ENCODE assay signal across 12 cellular contexts in genomic region chr12:6830286-6830892, GRCh38. TPM values are rescaled to one million over a fixed set of nuclear protein-coding genes. Genes with fewer than 3 reads are reported as not detected.
DNase-seq lines count a peak whose midpoint lies in the region; TF ChIP-seq lines count a peak whose summit lies in the region.
"Had no signal": no experiment of that assay in that cellular context is flagged by ENCODE, and none has a peak within 500 bp of the region (broad histone marks: within the 10 kb centered on the region; RNA-seq: fewer than 3 reads in every experiment).

No MANE protein-coding gene starts in this region.

- no peak overlapping the region for H3K27ac ChIP-seq in endodermal cell (ENCODE audit: low read depth, low read length)
- no peak overlapping the region for H3K27ac ChIP-seq in spleen
- H3K27ac ChIP-seq: PC-9, upper lobe of right lung, VCaP had no signal

- H3K36me3 ChIP-seq in endodermal cell (ENCODE audit: control insufficient read depth, insufficient read depth, low read length) (peaks cover 31% of the 10 kb centered on the region), spleen (peaks cover 0 to 3% (median 0%) of the 10 kb centered on the region in 6 donors)
- H3K36me3 ChIP-seq: ovary, upper lobe of right lung had no signal

- peak overlapping the region; percentile 37 for H3K4me3 Mint-ChIP-seq in T-helper 2 cell treated with Interferon-gamma antibody and Interleukin-4, amounts not matched to agents 5 μg/mL and 100 μg/mL, for 36 hours
- peak overlapping the region; percentile 99 for H3K4me3 Mint-ChIP-seq in endodermal cell

- DNase-seq in T-helper 2 cell treated with Interferon-gamma antibody and Interleukin-4, amounts not matched to agents 5 μg/mL and 100 μg/mL, for 36 hours (ENCODE audit: low spot score) = no peak
- DNase-seq in T-helper 2 cell (no peak), endodermal cell (no peak), spleen (peak; percentile 76), superior temporal gyrus (ENCODE audit: extremely low spot score) (no peak), NCI-H1105 (lab: John Stamatoyannopoulos, UW) (no peak)
- DNase-seq: NCI-H2029 treated with DMSO at 0.1 percent for 48 hours, PC-9, upper lobe of right lung had no signal

- H3K9me3 ChIP-seq in endodermal cell (ENCODE audit: control insufficient read depth, low read length) (no peaks in the 10 kb centered on the region), spleen (no peaks in the 10 kb centered on the region)
- H3K9me3 ChIP-seq: A549, ovary, upper lobe of right lung had no signal

- H3K36me3 Mint-ChIP-seq in T-helper 2 cell treated with Interferon-gamma antibody and Interleukin-4, amounts not matched to agents 5 μg/mL and 100 μg/mL, for 36 hours (ENCODE audit: low read depth) = no peaks in the 10 kb centered on the region
- peaks cover 36% of the 10 kb centered on the region for H3K36me3 Mint-ChIP-seq in endodermal cell (ENCODE audit: low read depth)

- no peaks in the 10 kb centered on the region for H3K9me3 Mint-ChIP-seq in T-helper 2 cell treated with Interferon-gamma antibody and Interleukin-4, amounts not matched to agents 5 μg/mL and 100 μg/mL, for 36 hours
- no peaks in the 10 kb centered on the region for H3K9me3 Mint-ChIP-seq in endodermal cell

- no peak overlapping the region for H3K9ac ChIP-seq in endodermal cell (ENCODE audit: extremely low read depth, low read length, poor library complexity, severe bottlenecking)

- 89 to 91% methylated on average over 9 to 11 of the region's 11 CpGs for WGBS in endodermal cell (ENCODE audit: insufficient coverage in 1 of 2, insufficient read length in 1 of 2), 2 experiments
- WGBS in spleen, 5 donors = 59 to 79% (median 73%) methylated on average over 10 to 11 of the region's 11 CpGs

- H3K4me1 Mint-ChIP-seq in T-helper 2 cell treated with Interferon-gamma antibody and Interleukin-4, amounts not matched to agents 5 μg/mL and 100 μg/mL, for 36 hours (ENCODE audit: low read depth) = peaks cover 18% of the 10 kb centered on the region
- H3K4me1 Mint-ChIP-seq in endodermal cell = peaks cover 13% of the 10 kb centered on the region

- TF ChIP-seq CTCF in endodermal cell (conservative IDR thresholded peaks at IDR 0.05) (no peak), spleen (IDR thresholded peaks at IDR 0.05 in 8 of 11, conservative IDR thresholded peaks at IDR 0.05 in 3 of 11) (no peak)

- H3K27me3 ChIP-seq in endodermal cell (ENCODE audit: control insufficient read depth, insufficient read depth, low read length, poor library complexity, severe bottlenecking) = no peaks in the 10 kb centered on the region
- peaks cover 0 to 52% (median 41%) of the 10 kb centered on the region in 7 donors for H3K27me3 ChIP-seq in spleen (replicated peaks in 1 of 7)
- H3K27me3 ChIP-seq: ovary, upper lobe of right lung had no signal

- H3K4me1 ChIP-seq in endodermal cell (ENCODE audit: control insufficient read depth, insufficient read depth, low read length) = peaks cover 2% of the 10 kb centered on the region
- peaks cover 4 to 64% (median 51%) of the 10 kb centered on the region in 6 donors for H3K4me1 ChIP-seq in spleen

- no peak overlapping the region for H3K4me3 ChIP-seq in endodermal cell (ENCODE audit: low read length)
- H3K4me3 ChIP-seq in spleen = no peak overlapping the region
- H3K4me3 ChIP-seq: PC-9 had no signal

- TF ChIP-seq POLR2A in spleen (IDR thresholded peaks at IDR 0.05) = no peak

- H3K27ac Mint-ChIP-seq in T-helper 2 cell treated with Interferon-gamma antibody and Interleukin-4, amounts not matched to agents 5 μg/mL and 100 μg/mL, for 36 hours = no peak overlapping the region
- no peak overlapping the region for H3K27ac Mint-ChIP-seq in endodermal cell

- intact Hi-C loops in spleen (cut with DNase I; ENCODE audit: low total_unique reads) = no loop called here

- H3K27me3 Mint-ChIP-seq in T-helper 2 cell treated with Interferon-gamma antibody and Interleukin-4, amounts not matched to agents 5 μg/mL and 100 μg/mL, for 36 hours (ENCODE audit: low read depth) = peaks cover 33% of the 10 kb centered on the region
- H3K27me3 Mint-ChIP-seq in endodermal cell (ENCODE audit: insufficient read depth) = peaks cover 24% of the 10 kb centered on the region

RNA-seq across cellular contexts. Expression of gene P3H3, which starts 2.2 kb away (rescaled TPM):
- 10 to 100 TPM; 58.4 to 63.1 TPM for total RNA-seq in endodermal cell
- polyA plus RNA-seq in endodermal cell (2013, experiment 1 of 2) = 41.9 TPM
- polyA plus RNA-seq in endodermal cell (2013, experiment 2 of 2) = 40.0 TPM
- 10 to 100 TPM in 2 of 7 donors, 1 to 10 TPM in 5; 4.2 to 11.7 (median 6.8) TPM for total RNA-seq in spleen
- polyA plus RNA-seq in spleen = 1 to 10 TPM; 4.6 to 6.9 (median 4.7) TPM

RNA-seq across cellular contexts. Expression of gene GPR162, which starts 8.8 kb away (rescaled TPM):
- total RNA-seq in endodermal cell (10 to 100 TPM; 14.7 to 15.0 TPM), spleen (1 to 10 TPM; 2.1 to 7.1 (median 4.0) TPM)
- polyA plus RNA-seq in endodermal cell (2013, experiment 1 of 2) = 26.3 TPM
- polyA plus RNA-seq in endodermal cell (2013, experiment 2 of 2) = 22.4 TPM
- 10 to 100 TPM in 2 of 3 donors, 1 to 10 TPM in 1; 5.0 to 14.7 (median 10.3) TPM for polyA plus RNA-seq in spleen

RNA-seq across cellular contexts. Expression of gene GNB3, which starts 10.3 kb away (rescaled TPM):
- total RNA-seq in endodermal cell = 10 to 100 TPM; 10.0 to 17.1 TPM
- polyA plus RNA-seq in endodermal cell (2013, experiment 1 of 2) = 13.5 TPM
- 10.4 TPM for polyA plus RNA-seq in endodermal cell (2013, experiment 2 of 2)
- total RNA-seq in spleen = 1 to 10 TPM in 6 of 7 donors, under 1 TPM in 1; 0.75 to 3.9 (median 2.6) TPM
- 1 to 10 TPM in 1 of 3 donors, under 1 TPM in 2; 0.93 to 1.3 (median 0.94) TPM for polyA plus RNA-seq in spleen
- total RNA-seq: PC-9 had no signal

RNA-seq across cellular contexts. Expression of gene CDCA3, which starts 20.7 kb away (rescaled TPM):
- total RNA-seq in endodermal cell = 10 to 100 TPM; 53.1 to 63.9 TPM
- 87.9 TPM for polyA plus RNA-seq in endodermal cell (2013, experiment 1 of 2)
- polyA plus RNA-seq in endodermal cell (2013, experiment 2 of 2) = 84.7 TPM
- 10 to 100 TPM in 1 of 7 donors, 1 to 10 TPM in 6; 1.9 to 10.2 (median 5.8) TPM for total RNA-seq in spleen
- polyA plus RNA-seq in spleen = 10 to 100 TPM in 1 of 3 donors, 1 to 10 TPM in 2; 3.6 to 18.1 (median 5.1) TPM

RNA-seq across cellular contexts. Expression of gene USP5, which starts 21.6 kb away (rescaled TPM):
- total RNA-seq in endodermal cell (100 to 1,000 TPM; 120 to 257 TPM), spleen (10 to 100 TPM; 29.8 to 62.4 (median 53.5) TPM)
- 74.6 TPM for polyA plus RNA-seq in endodermal cell (2013, experiment 1 of 2)
- 74.4 TPM for polyA plus RNA-seq in endodermal cell (2013, experiment 2 of 2)
- 10 to 100 TPM; 23.1 to 40.5 (median 23.6) TPM for polyA plus RNA-seq in spleen

Comparison
In these comparisons a context has a peak if more than half of its experiments do, and no peak if none do; other contexts are left out.
1. RNA of gene P3H3, which starts 2.2 kb away (total RNA-seq): 58.4 to 63.1 TPM in endodermal cell; 4.2 to 11.7 TPM in spleen; every median in the first group is over 4 times any median in the second.